Comparison of ENCODE assay signal across 22 cellular contexts in the genomic region with DNA sequence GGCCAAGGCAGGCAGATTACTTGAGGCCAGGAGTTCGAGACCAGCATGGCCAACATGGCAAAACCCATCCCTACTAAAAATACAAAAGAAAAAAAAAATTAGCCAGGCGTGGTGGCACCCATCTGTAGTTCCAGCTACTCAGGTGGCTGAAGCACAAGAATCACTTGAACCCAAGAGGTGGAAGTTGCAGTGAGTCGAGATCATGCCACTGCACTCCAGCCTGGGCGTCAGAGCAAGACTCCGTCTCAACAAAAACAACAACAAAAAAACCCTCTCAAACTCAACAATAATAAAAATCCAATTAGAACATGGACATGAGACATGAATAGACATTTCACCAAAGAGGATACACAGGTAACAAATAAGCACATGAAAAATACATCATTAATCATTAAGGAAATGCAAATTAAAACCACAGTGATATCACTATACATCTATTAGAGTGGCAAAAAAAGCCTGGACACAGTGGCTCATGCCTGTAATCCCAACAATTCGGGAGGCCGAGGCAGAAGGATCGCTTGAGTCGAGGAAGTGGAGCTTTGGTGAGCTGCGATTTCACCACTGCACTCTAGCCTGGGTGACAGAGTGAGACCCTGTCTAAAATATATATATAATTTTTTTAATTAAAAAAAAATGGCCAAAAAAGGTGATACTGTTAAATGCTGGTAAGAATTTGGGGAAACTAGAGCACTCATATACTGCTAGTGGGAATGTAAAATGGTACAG. TPM values are rescaled to one million over a fixed set of nuclear protein-coding genes. Genes with fewer than 3 reads are reported as not detected.
"Had no signal": no experiment of that assay in that cellular context is flagged by ENCODE, and none has a peak within 500 bp of the region (broad histone marks: within the 10 kb centered on the region; RNA-seq: fewer than 3 reads in every experiment).

No MANE protein-coding gene starts in this region.

- H3K27ac ChIP-seq: epithelial cell of prostate, gastrocnemius medialis, neutrophil, pancreas, right lobe of liver, suprapubic skin, transverse colon, vagina had no signal

- FAIRE-seq: keratinocyte, pancreas had no signal

- H3K9me3 Mint-ChIP-seq: memory B cell; natural killer cell; stimulated activated memory B cell treated with anti-CD40 and anti-IgM and Interleukin-4, amounts not matched to agents 10 μg/mL and 1 μg/mL and 100 μg/mL, for 72 hours had no signal

- ATAC-seq: esophagus mucosa; gastrocnemius medialis; natural killer cell; pancreas; right lobe of liver; stimulated activated memory B cell treated with anti-CD40 and anti-IgM and Interleukin-4, amounts not matched to agents 10 μg/mL and 1 μg/mL and 100 μg/mL, for 72 hours; stimulated activated naive CD8-positive, alpha-beta T cell treated with anti-CD3 and anti-CD28 coated beads, Interleukin-15, Interleukin-2, amounts not matched to agents 100 U/mL and 50 U/mL, for 24 hours had no signal

- H3K4me3 Mint-ChIP-seq: memory B cell; natural killer cell; stimulated activated memory B cell treated with anti-CD40 and anti-IgM and Interleukin-4, amounts not matched to agents 10 μg/mL and 1 μg/mL and 100 μg/mL, for 72 hours had no signal

- H3K36me3 ChIP-seq: gastrocnemius medialis, neutrophil, pancreas, right lobe of liver, suprapubic skin, transverse colon, vagina had no signal

- DNase-seq: cortex of kidney; effector CD4-positive, alpha-beta T cell; foreskin fibroblast; gastrocnemius medialis; natural killer cell; pancreas; right lobe of liver; stimulated activated CD4-positive, alpha-beta T cell treated with anti-CD3 and anti-CD28 coated beads, Interleukin-4, amount 100 ng/mL, for 4 hours; stimulated activated naive CD8-positive, alpha-beta T cell treated with anti-CD3 and anti-CD28 coated beads, Interleukin-15, Interleukin-2, amounts not matched to agents 100 U/mL and 50 U/mL, for 24 hours; transverse colon had no signal

- H3K4me1 ChIP-seq: gastrocnemius medialis, pancreas, right lobe of liver, suprapubic skin, transverse colon, vagina had no signal

- H3K27ac Mint-ChIP-seq: memory B cell; natural killer cell; progenitor cell of endocrine pancreas; stimulated activated memory B cell treated with anti-CD40 and anti-IgM and Interleukin-4, amounts not matched to agents 10 μg/mL and 1 μg/mL and 100 μg/mL, for 72 hours had no signal

- H3K4me3 ChIP-seq: gastrocnemius medialis, lung, pancreas, right lobe of liver, suprapubic skin, transverse colon, vagina had no signal

- H3K4me1 Mint-ChIP-seq: memory B cell; natural killer cell; stimulated activated memory B cell treated with anti-CD40 and anti-IgM and Interleukin-4, amounts not matched to agents 10 μg/mL and 1 μg/mL and 100 μg/mL, for 72 hours had no signal

- H3K9me3 ChIP-seq: gastrocnemius medialis, neutrophil, pancreas, right lobe of liver, suprapubic skin, transverse colon, vagina had no signal

- H3K27me3 ChIP-seq: gastrocnemius medialis, neutrophil, pancreas, right lobe of liver, suprapubic skin, vagina had no signal

- H3K36me3 Mint-ChIP-seq: memory B cell; natural killer cell; stimulated activated memory B cell treated with anti-CD40 and anti-IgM and Interleukin-4, amounts not matched to agents 10 μg/mL and 1 μg/mL and 100 μg/mL, for 72 hours had no signal

RNA-seq across cellular contexts. Expression of a gene that starts 59.0 kb away (rescaled TPM):
- total RNA-seq: mononuclear cell had no signal
- polyA plus RNA-seq: neural cell had no signal
